9 cellular contexts compared by ENCODE assay signal in genomic region chr11:18720086-18720810, GRCh38. TPM values are rescaled to one million over a fixed set of nuclear protein-coding genes. Genes with fewer than 3 reads are reported as not detected.
A peak's percentile ranks its signal among the peaks of the same experiment; 100 is the strongest.
DNase-seq lines count a peak whose midpoint lies in the region; ATAC-seq and FAIRE-seq lines count a peak whose summit lies in the region.
"Had no signal": no experiment of that assay in that cellular context is flagged by ENCODE, and none has a peak within 500 bp of the region (broad histone marks: within the 10 kb centered on the region; RNA-seq: fewer than 3 reads in every experiment).

No MANE protein-coding gene starts in this region.

- peak overlapping the region; percentile 92 to 94 for H3K4me3 Mint-ChIP-seq in activated T-cell treated with anti-CD3 and anti-CD28 coated beads, Interleukin-2, amount 50 U/mL, for 72 hours
- H3K4me3 Mint-ChIP-seq in activated T-helper 17 cell treated with anti-CD3 and anti-CD28 coated beads, Interleukin-2, amount 50 U/mL, for 72 hours, result peak overlapping the region; percentile 89

- no peaks in the 10 kb centered on the region for H3K9me3 Mint-ChIP-seq in activated T-cell treated with anti-CD3 and anti-CD28 coated beads, Interleukin-2, amount 50 U/mL, for 72 hours
- H3K9me3 Mint-ChIP-seq in activated T-helper 17 cell treated with anti-CD3 and anti-CD28 coated beads, Interleukin-2, amount 50 U/mL, for 72 hours, result no peaks in the 10 kb centered on the region
- H3K9me3 Mint-ChIP-seq: dendritic cell treated with granulocyte-macrophage colony-stimulating factor and Interleukin-4, amounts not matched to agents 40 ng/mL and 50 ng/mL, for 4 days had no signal

- H3K9me3 ChIP-seq in iPS-18c (ENCODE audit: control insufficient read depth, insufficient read depth, low read length), result no peaks in the 10 kb centered on the region

- no peak overlapping the region for H3K27ac Mint-ChIP-seq in activated T-cell treated with anti-CD3 and anti-CD28 coated beads, Interleukin-2, amount 50 U/mL, for 72 hours
- peak overlapping the region; percentile 43 for H3K27ac Mint-ChIP-seq in activated T-helper 17 cell treated with anti-CD3 and anti-CD28 coated beads, Interleukin-2, amount 50 U/mL, for 72 hours
- H3K27ac Mint-ChIP-seq: dendritic cell treated with granulocyte-macrophage colony-stimulating factor and Interleukin-4, amounts not matched to agents 40 ng/mL and 50 ng/mL, for 4 days had no signal

- DNase-seq in activated T-cell treated with anti-CD3 and anti-CD28 coated beads, Interleukin-2, amount 50 U/mL, for 72 hours, result no peak
- no peak for DNase-seq in activated T-cell treated with anti-CD3 and anti-CD28 coated beads for 4 hours
- peak; percentile 69 for DNase-seq in stromal cell of bone marrow (ENCODE audit: low read depth)
- DNase-seq in UCSD-AML1 (lab: John Stamatoyannopoulos, UW; ENCODE audit: unreplicated experiment), result no peak
- DNase-seq in SHP77 (lab: John Stamatoyannopoulos, UW), result no peak
- DNase-seq in GM19239 (ENCODE audit: insufficient read length, low spot score), result no peak

- peaks cover 15% of the 10 kb centered on the region for H3K4me1 Mint-ChIP-seq in activated T-cell treated with anti-CD3 and anti-CD28 coated beads, Interleukin-2, amount 50 U/mL, for 72 hours (ENCODE audit: low read depth)
- H3K4me1 Mint-ChIP-seq in activated T-helper 17 cell treated with anti-CD3 and anti-CD28 coated beads, Interleukin-2, amount 50 U/mL, for 72 hours, result peaks cover 4% of the 10 kb centered on the region

- no peak for FAIRE-seq in GM19239 (lab: Jason Lieb, UNC)

- no peak for ATAC-seq in activated T-cell treated with anti-CD3 and anti-CD28 coated beads, Interleukin-2, amount 50 U/mL, for 72 hours (replicated peaks in 1 of 2)
- no peak for ATAC-seq in activated T-helper 17 cell treated with anti-CD3 and anti-CD28 coated beads, Interleukin-2, amount 50 U/mL, for 72 hours (replicated peaks)

- H3K36me3 Mint-ChIP-seq in activated T-cell treated with anti-CD3 and anti-CD28 coated beads, Interleukin-2, amount 50 U/mL, for 72 hours (ENCODE audit: insufficient read depth in 2 of 2), result no peaks in the 10 kb centered on the region
- H3K36me3 Mint-ChIP-seq in activated T-helper 17 cell treated with anti-CD3 and anti-CD28 coated beads, Interleukin-2, amount 50 U/mL, for 72 hours (ENCODE audit: low read depth), result no peaks in the 10 kb centered on the region

- H3K27me3 Mint-ChIP-seq in activated T-cell treated with anti-CD3 and anti-CD28 coated beads, Interleukin-2, amount 50 U/mL, for 72 hours (ENCODE audit: low read depth), result peaks cover under 1% of the 10 kb centered on the region
- no peaks in the 10 kb centered on the region for H3K27me3 Mint-ChIP-seq in activated T-helper 17 cell treated with anti-CD3 and anti-CD28 coated beads, Interleukin-2, amount 50 U/mL, for 72 hours

- H3K4me3 ChIP-seq in iPS-18c (ENCODE audit: insufficient read depth, low read depth, low read length), result 0 out of 2 replicates have a peak overlapping the region, but pooled peaks have one; percentile 59

RNA-seq across cellular contexts. Expression of gene IGSF22, which starts 5.7 kb away (rescaled TPM):
- under 1 TPM; 0.34 to 0.39 TPM for total RNA-seq in activated T-cell treated with anti-CD3 and anti-CD28 coated beads, Interleukin-2, amount 50 U/mL, for 72 hours
- total RNA-seq in activated T-helper 17 cell treated with anti-CD3 and anti-CD28 coated beads, Interleukin-2, amount 50 U/mL, for 72 hours, result 1 to 10 TPM in 1 of 2 donors, not detected in 1; 1.4 TPM

RNA-seq across cellular contexts. Expression of gene TMEM86A, which starts 21.7 kb away (rescaled TPM):
- total RNA-seq in activated T-cell treated with anti-CD3 and anti-CD28 coated beads, Interleukin-2, amount 50 U/mL, for 72 hours, result 1 to 10 TPM; 1.0 to 1.8 TPM
- total RNA-seq in activated T-helper 17 cell treated with anti-CD3 and anti-CD28 coated beads, Interleukin-2, amount 50 U/mL, for 72 hours, result under 1 TPM; 0.24 to 0.40 TPM
